Comparison of ENCODE assay signal across 1 cellular context in genomic region chr3:122255757-122256439, GRCh38.
TF ChIP-seq lines count a peak whose summit lies in the region.

No MANE protein-coding gene starts in this region.

TF ChIP-seq in GM23338, 12 proteins besides CTCF, POLR2A, EP300 and RAD21 (continued from another document):
- TF ChIP-seq, protein P1, sequence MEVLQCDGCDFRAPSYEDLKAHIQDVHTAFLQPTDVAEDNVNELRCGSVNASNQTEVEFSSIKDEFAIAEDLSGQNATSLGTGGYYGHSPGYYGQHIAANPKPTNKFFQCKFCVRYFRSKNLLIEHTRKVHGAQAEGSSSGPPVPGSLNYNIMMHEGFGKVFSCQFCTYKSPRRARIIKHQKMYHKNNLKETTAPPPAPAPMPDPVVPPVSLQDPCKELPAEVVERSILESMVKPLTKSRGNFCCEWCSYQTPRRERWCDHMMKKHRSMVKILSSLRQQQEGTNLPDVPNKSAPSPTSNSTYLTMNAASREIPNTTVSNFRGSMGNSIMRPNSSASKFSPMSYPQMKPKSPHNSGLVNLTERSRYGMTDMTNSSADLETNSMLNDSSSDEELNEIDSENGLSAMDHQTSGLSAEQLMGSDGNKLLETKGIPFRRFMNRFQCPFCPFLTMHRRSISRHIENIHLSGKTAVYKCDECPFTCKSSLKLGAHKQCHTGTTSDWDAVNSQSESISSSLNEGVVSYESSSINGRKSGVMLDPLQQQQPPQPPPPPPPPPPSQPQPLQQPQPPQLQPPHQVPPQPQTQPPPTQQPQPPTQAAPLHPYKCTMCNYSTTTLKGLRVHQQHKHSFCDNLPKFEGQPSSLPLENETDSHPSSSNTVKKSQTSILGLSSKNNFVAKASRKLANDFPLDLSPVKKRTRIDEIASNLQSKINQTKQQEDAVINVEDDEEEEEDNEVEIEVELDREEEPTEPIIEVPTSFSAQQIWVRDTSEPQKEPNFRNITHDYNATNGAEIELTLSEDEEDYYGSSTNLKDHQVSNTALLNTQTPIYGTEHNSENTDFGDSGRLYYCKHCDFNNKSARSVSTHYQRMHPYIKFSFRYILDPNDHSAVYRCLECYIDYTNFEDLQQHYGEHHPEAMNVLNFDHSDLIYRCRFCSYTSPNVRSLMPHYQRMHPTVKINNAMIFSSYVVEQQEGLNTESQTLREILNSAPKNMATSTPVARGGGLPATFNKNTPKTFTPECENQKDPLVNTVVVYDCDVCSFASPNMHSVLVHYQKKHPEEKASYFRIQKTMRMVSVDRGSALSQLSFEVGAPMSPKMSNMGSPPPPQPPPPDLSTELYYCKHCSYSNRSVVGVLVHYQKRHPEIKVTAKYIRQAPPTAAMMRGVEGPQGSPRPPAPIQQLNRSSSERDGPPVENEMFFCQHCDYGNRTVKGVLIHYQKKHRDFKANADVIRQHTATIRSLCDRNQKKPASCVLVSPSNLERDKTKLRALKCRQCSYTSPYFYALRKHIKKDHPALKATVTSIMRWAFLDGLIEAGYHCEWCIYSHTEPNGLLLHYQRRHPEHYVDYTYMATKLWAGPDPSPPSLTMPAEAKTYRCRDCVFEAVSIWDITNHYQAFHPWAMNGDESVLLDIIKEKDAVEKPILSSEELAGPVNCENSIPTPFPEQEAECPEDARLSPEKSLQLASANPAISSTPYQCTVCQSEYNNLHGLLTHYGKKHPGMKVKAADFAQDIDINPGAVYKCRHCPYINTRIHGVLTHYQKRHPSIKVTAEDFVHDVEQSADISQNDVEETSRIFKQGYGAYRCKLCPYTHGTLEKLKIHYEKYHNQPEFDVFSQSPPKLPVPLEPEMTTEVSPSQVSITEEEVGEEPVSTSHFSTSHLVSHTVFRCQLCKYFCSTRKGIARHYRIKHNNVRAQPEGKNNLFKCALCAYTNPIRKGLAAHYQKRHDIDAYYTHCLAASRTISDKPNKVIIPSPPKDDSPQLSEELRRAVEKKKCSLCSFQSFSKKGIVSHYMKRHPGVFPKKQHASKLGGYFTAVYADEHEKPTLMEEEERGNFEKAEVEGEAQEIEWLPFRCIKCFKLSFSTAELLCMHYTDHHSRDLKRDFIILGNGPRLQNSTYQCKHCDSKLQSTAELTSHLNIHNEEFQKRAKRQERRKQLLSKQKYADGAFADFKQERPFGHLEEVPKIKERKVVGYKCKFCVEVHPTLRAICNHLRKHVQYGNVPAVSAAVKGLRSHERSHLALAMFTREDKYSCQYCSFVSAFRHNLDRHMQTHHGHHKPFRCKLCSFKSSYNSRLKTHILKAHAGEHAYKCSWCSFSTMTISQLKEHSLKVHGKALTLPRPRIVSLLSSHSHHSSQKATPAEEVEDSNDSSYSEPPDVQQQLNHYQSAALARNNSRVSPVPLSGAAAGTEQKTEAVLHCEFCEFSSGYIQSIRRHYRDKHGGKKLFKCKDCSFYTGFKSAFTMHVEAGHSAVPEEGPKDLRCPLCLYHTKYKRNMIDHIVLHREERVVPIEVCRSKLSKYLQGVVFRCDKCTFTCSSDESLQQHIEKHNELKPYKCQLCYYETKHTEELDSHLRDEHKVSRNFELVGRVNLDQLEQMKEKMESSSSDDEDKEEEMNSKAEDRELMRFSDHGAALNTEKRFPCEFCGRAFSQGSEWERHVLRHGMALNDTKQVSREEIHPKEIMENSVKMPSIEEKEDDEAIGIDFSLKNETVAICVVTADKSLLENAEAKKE (CRISPR knock-in tag; IDR thresholded peaks at IDR 0.05), result no peak
- no peak for TF ChIP-seq REST (IDR thresholded peaks at IDR 0.05; ENCODE audit: unreplicated experiment)
- TF ChIP-seq ZNF114 (CRISPR knock-in tag; IDR thresholded peaks at IDR 0.05), result no peak
- no peak for TF ChIP-seq EZH2phosphoT487 (IDR thresholded peaks at IDR 0.05; ENCODE audit: unreplicated experiment)
